Comparison of ENCODE assay signal across 10 cellular contexts in the genomic region with DNA sequence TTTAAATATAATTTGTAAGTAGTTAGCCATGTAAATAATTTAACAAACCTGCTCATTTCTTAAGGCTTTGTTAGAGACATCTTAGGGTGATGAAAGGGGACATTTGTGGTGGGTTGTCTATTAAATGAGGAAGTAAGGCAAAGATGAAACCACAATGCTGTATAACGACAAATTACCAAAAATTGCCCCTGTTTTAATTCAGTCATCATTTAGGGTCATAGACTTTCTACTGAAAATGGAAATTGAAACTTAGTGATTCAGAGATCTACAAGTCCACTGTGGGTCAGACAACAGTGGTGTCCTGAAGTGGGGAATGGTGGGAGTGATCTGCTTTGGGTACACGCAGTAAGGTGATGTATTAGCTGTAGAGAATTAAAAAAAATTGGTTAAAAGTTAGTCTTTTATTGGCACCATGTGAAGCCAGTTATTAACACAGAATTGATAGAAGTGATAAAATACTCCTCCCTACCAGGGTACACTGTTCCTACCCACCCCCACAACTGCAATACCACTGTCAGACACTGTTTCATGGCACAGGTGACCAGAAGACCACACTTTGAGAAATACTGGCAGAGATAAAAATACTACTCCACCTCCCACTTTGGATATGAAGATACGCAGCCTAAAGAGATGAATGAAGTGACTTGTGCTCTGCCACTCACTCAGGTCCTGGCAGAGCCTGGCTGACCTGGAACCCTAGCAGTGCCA. TPM values are rescaled to one million over a fixed set of nuclear protein-coding genes. Genes with fewer than 3 reads are reported as not detected.
DNase-seq lines count a peak whose midpoint lies in the region; ATAC-seq, FAIRE-seq and TF ChIP-seq lines count a peak whose summit lies in the region.
"Had no signal": no experiment of that assay in that cellular context is flagged by ENCODE, and none has a peak within 500 bp of the region (broad histone marks: within the 10 kb centered on the region; RNA-seq: fewer than 3 reads in every experiment).

No MANE protein-coding gene starts in this region.

- intact Hi-C loops in GM12878 (cut with micrococcal nuclease; ENCODE audit: unreplicated experiment) = loop anchor here (1.0 to 5.0 kb wide), 2 partner anchors 21 to 243 kb away; no protein-coding TSS in a partner anchor

- no peak overlapping the region; the same call in 1 of the 2 replicates for H2AFZ ChIP-seq in GM12878 (ENCODE audit: control insufficient read depth, low read depth, low read length)

- H3K4me1 ChIP-seq in GM12878 (ENCODE audit: control insufficient read depth, insufficient read depth, low read length) = peaks cover 59% of the 10 kb centered on the region

- POLR2A ChIA-PET in GM12878 (lab: Charles Lee) = interaction anchor here (1.2 to 1.3 kb wide), 2 partner anchors 12 to 19 kb away, joined by 3 read pairs; no protein-coding TSS in a partner anchor

- SMC1A ChIA-PET in GM12878 (lab: Charles Lee; ENCODE audit: uncharacterized antibody, unreplicated experiment) = interaction anchor here (0.7 to 2.6 kb wide), 7 partner anchors 13 to 55 kb away, joined by 3 to 18 read pairs (median 3); no protein-coding TSS in a partner anchor

- FAIRE-seq in GM12878 (lab: Jason Lieb, UNC) = peak; percentile 83

- peak overlapping the region; percentile 71 for H3K27ac ChIP-seq in GM12878 (ENCODE audit: control insufficient read depth, insufficient read depth)
- H3K27ac ChIP-seq: coronary artery had no signal

- DNase-seq in GM10266 (ENCODE audit: extremely low spot score) = peak; percentile 33
- DNase-seq in GM12878 (ENCODE audit: low read depth, low spot score) = peak; percentile 75
- no peak for DNase-seq in dermis blood vessel endothelial cell
- no peak for DNase-seq in SW480 (ENCODE audit: low spot score)
- DNase-seq in GM13977 (ENCODE audit: low spot score) = no peak
- no peak for DNase-seq in ureter (ENCODE audit: low spot score)
- DNase-seq: midbrain had no signal

- peak overlapping the region; percentile 61 for H3K4me2 ChIP-seq in GM12878 (ENCODE audit: control insufficient read depth, insufficient read depth)

- H3K27me3 ChIP-seq in GM12878 (replicated peaks in 1 of 2; ENCODE audit: control insufficient read depth in 2 of 2, insufficient read depth in 2 of 2, low read length in 1 of 2) = no peaks in the 10 kb centered on the region

- H3K36me3 ChIP-seq in GM12878 (ENCODE audit: control insufficient read depth in 2 of 2, insufficient read depth in 2 of 2, low read length in 1 of 2) = no peaks in the 10 kb centered on the region; a peak in 1 of 4 replicates

- peak; percentile 67 for ATAC-seq in GM21390 (IDR thresholded peaks at IDR 0.05; ENCODE audit: unreplicated experiment)
- peak; percentile 64 for ATAC-seq in HG03439 (IDR thresholded peaks at IDR 0.05; ENCODE audit: unreplicated experiment)
- peak; percentile 79 for ATAC-seq in GM12878

- no TSS peak for BruUV-seq in GM12878 (replicated peaks; lab: Mats Ljungman, UMichigan)

- peak overlapping the region; percentile 29 for H3K9ac ChIP-seq in GM12878 (ENCODE audit: control insufficient read depth, insufficient read depth, low read length)

- peak overlapping the region; percentile 1; the same call in 1 of the 2 replicates for H3K4me3 ChIP-seq in GM12878
- H3K4me3 ChIP-seq: coronary artery had no signal

- WGBS in GM12878 (ENCODE audit: insufficient coverage, insufficient replicate concordance, low lambda C conversion rate, missing lambda C conversion rate) = 56% methylated on average over 3 of the region's 3 CpGs

- RAD21 ChIA-PET in GM12878 (lab: Charles Lee; ENCODE audit: unreplicated experiment) = interaction anchor here (2.7 to 3.7 kb wide), 2 partner anchors 20 kb away, joined by 12 to 17 read pairs; no protein-coding TSS in a partner anchor

- peaks cover 5% of the 10 kb centered on the region; the same call in 2 of the 3 replicates for H3K9me3 ChIP-seq in GM12878 (replicated peaks; ENCODE audit: control insufficient read depth, insufficient read depth, low read length)

- TF ChIP-seq EP300 in GM12878 (IDR thresholded peaks at IDR 0.05; ENCODE audit: borderline replicate concordance in 1 of 2, control insufficient read depth in 1 of 2, low read depth in 2 of 2, low read length in 2 of 2) = peak; percentile 64 to 75; a peak in 3 of 4 replicates

- CTCF ChIA-PET in GM12878 (lab: Yijun Ruan, JAX) = interaction anchor here (1.1 kb wide), 1 partner anchor 11 kb away, joined by 3 read pairs; no protein-coding TSS in a partner anchor

- in situ Hi-C loops in GM12878 (cut with MboI) = no loop called here
- in situ Hi-C loops in GM13977 (cut with MboI; ENCODE audit: low pct_unique_long_range_greater_than_20kb, low sequenced_read_pairs, unreplicated experiment) = no loop called here

- no peak for TF ChIP-seq RAD21 in GM12878 (IDR thresholded peaks at IDR 0.05; ENCODE audit: insufficient read depth, low read depth, low read length)

- H3K79me2 ChIP-seq in GM12878 (ENCODE audit: control insufficient read depth, insufficient read depth, low read length) = peaks cover 100% of the 10 kb centered on the region

- TF ChIP-seq POLR2A in GM12878 (IDR thresholded peaks at IDR 0.05; ENCODE audit: low read depth, low read length) = no peak

- H4K20me1 ChIP-seq in GM12878 (ENCODE audit: control insufficient read depth, insufficient read depth) = no peaks in the 10 kb centered on the region

- TF ChIP-seq CTCF in GM10266 (IDR thresholded peaks at IDR 0.05; ENCODE audit: control insufficient read depth, insufficient read depth, low read depth, missing control alignments) (no peak), GM12878 (IDR thresholded peaks at IDR 0.05 in 2 of 3, conservative IDR thresholded peaks at IDR 0.05 in 1 of 3; ENCODE audit: control insufficient read depth in 2 of 3, extremely low read depth in 1 of 3, insufficient read depth in 1 of 3, low read depth in 3 of 3, low read length in 3 of 3) (no peak), GM13977 (IDR thresholded peaks at IDR 0.05; ENCODE audit: extremely low read depth, insufficient read depth, missing control alignments) (no peak)

TF ChIP-seq in GM12878, 131 proteins besides CTCF, POLR2A, EP300 and RAD21 (continues in another document):
- TF ChIP-seq RUNX3 (IDR thresholded peaks at IDR 0.05; ENCODE audit: low read length) = peak; percentile 92
- TF ChIP-seq NR2F1 (conservative IDR thresholded peaks at IDR 0.05) = peak; percentile 58
- peak; percentile 76 to 80 for TF ChIP-seq IKZF2 (IDR thresholded peaks at IDR 0.05)
- peak in 1 of 2 experiments; percentile 63; a peak in 1 of 4 replicates for TF ChIP-seq ETV6 (conservative IDR thresholded peaks at IDR 0.05 in 1 of 2, IDR thresholded peaks at IDR 0.05 in 1 of 2; ENCODE audit: borderline replicate concordance in 1 of 2, low read depth in 1 of 2)
- TF ChIP-seq BACH1 (IDR thresholded peaks at IDR 0.05; ENCODE audit: borderline replicate concordance) = 0 out of 2 replicates have a peak, but pooled peaks have one; percentile 35
- TF ChIP-seq, protein P1, sequence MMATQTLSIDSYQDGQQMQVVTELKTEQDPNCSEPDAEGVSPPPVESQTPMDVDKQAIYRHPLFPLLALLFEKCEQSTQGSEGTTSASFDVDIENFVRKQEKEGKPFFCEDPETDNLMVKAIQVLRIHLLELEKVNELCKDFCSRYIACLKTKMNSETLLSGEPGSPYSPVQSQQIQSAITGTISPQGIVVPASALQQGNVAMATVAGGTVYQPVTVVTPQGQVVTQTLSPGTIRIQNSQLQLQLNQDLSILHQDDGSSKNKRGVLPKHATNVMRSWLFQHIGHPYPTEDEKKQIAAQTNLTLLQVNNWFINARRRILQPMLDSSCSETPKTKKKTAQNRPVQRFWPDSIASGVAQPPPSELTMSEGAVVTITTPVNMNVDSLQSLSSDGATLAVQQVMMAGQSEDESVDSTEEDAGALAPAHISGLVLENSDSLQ (IDR thresholded peaks at IDR 0.05) = 0 out of 2 replicates have a peak, but pooled peaks have one; percentile 9
- peak; percentile 67; the same call in 1 of the 2 replicates for TF ChIP-seq ATF2 (IDR thresholded peaks at IDR 0.05; ENCODE audit: low read length)
- peak; percentile 69 for TF ChIP-seq DPF2 (IDR thresholded peaks at IDR 0.05)
- no peak for TF ChIP-seq CREB1 (IDR thresholded peaks at IDR 0.05; ENCODE audit: low read depth)
- 0 out of 2 replicates have a peak, but pooled peaks have one; percentile 22 for TF ChIP-seq EED (IDR thresholded peaks at IDR 0.05; ENCODE audit: low read depth)
- TF ChIP-seq RCOR1 (conservative IDR thresholded peaks at IDR 0.05; ENCODE audit: low read depth, low read length) = 0 out of 2 replicates have a peak, but pooled peaks have one; percentile 32
- peak; percentile 32; the same call in 1 of the 2 replicates for TF ChIP-seq SPI1 (IDR thresholded peaks at IDR 0.05; ENCODE audit: borderline replicate concordance, insufficient read depth, low read depth, low read length)

RNA-seq across cellular contexts. Expression of gene CERS6, which starts 13.4 kb away (rescaled TPM):
- total RNA-seq in GM12878 (2013; cell fraction: nucleolus; rRNA removed) = 29.6 and 30.4 TPM in 2 replicates
- 20.4 and 22.2 TPM in 2 replicates for total RNA-seq in GM12878 (2014; rRNA removed)
- total RNA-seq in GM12878 (2014; rRNA removed; fragmentation: Illumina TruSeq; extraction: Trizol) = 17.6 TPM in 2 replicates
- total RNA-seq in GM12878 (2021) = 15.3 and 17.0 TPM in 2 replicates
- 6.0 TPM for polyA plus RNA-seq in GM12878 (2011; ENCODE audit: low read depth)
- 12.0 and 17.6 TPM in 2 replicates for polyA plus RNA-seq in GM12878 (2011; rRNA removed)
- 6.1 and 8.2 TPM in 2 replicates for polyA plus RNA-seq in GM12878 (2011; cell fraction: cytosol; rRNA removed)
- polyA plus RNA-seq in GM12878 (2011; cell fraction: nucleus; rRNA removed) = 8.5 and 10.0 TPM in 2 replicates
- 12.5 and 13.9 TPM in 2 replicates for polyA plus RNA-seq in GM12878 (2012)
- polyA plus RNA-seq in GM12878 (2014; fragmentation: Illumina TruSeq; extraction: Trizol) = 19.6 and 24.1 TPM in 2 replicates
- 1 to 10 TPM; 1.3 to 2.5 TPM for polyA plus RNA-seq in GM12878 (2014; fragmentation: Nextera tagmentation; extraction: Ambion mirVana)
- polyA plus RNA-seq in GM12878 (2014; rRNA removed) = 8.8 and 9.4 TPM in 2 replicates
- 10 to 100 TPM in 1 of 2 experiments, 1 to 10 TPM in 1; 6.2 to 16.1 TPM for polyA plus RNA-seq in GM12878 (2016; fragmentation: Nextera tagmentation; extraction: Ambion mirVana)
- polyA minus RNA-seq in GM12878 (2011; rRNA and poly(A)+ RNA removed) = 18.6 and 19.1 TPM in 2 replicates
- 6.7 and 8.8 TPM in 2 replicates for polyA minus RNA-seq in GM12878 (2011; cell fraction: cytosol; rRNA and poly(A)+ RNA removed)
- 10.8 and 16.3 TPM in 2 replicates for polyA minus RNA-seq in GM12878 (2011; cell fraction: nucleus; rRNA and poly(A)+ RNA removed)
- 25.7 and 39.1 TPM in 2 replicates for total RNA-seq in dermis blood vessel endothelial cell
- total RNA-seq in ureter = 29.3 TPM

Comparison
In these comparisons a context has a peak if more than half of its experiments do, and no peak if none do; other contexts are left out.
1. DNase-seq: peak in GM10266 (single experiment) and GM12878 (single experiment); none in dermis blood vessel endothelial cell (single experiment), SW480 (single experiment), GM13977 (single experiment) and ureter (single experiment).
2. Peak in every context shown above with its lines, with median percentiles within 50 percentile points of each other: ATAC-seq.